ENCODE assay signal across 9 cellular contexts in the genomic region with DNA sequence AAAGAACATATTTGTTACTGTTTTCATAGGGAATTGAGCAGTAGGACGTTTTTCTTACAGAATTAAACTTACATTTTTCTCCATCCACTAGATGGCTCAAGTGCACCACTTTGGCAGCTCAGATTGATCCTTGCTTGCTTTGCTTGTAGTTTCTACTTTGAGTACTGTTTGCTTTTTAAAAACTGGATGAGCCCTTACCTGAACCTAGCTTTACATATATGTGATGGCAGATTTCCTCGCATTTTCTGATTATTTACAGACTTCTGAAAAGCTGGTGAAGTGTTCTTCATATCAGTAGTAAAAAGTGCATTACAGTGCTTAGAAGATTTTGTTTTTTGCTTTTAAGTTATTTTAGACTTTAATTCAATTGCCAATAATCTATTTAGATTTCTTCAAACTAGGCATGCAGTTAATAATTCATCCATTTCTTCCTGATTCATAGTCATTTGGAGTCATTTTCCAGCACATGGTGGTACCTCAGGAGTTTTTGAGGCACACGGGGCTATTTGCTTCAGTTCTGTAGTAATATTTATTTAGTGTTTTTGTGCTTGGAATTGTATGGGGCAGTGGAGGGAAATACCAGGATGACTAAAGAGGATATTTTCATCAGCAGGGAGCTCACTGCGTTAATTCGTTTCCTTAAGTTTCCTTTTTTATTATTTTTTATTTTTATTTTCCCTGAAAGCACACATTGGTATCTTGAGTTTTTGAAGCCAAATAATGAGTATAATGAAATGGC. TPM values are rescaled to one million over a fixed set of nuclear protein-coding genes. Genes with fewer than 3 reads are reported as not detected.
DNase-seq lines count a peak whose midpoint lies in the region; TF ChIP-seq lines count a peak whose summit lies in the region.
"Had no signal": no experiment of that assay in that cellular context is flagged by ENCODE, and none has a peak within 500 bp of the region (broad histone marks: within the 10 kb centered on the region; RNA-seq: fewer than 3 reads in every experiment).

No MANE protein-coding gene starts in this region.

- H3K36me3 Mint-ChIP-seq in Calu3 (ENCODE audit: insufficient read depth, unreplicated experiment), result no peaks in the 10 kb centered on the region

- CTCF ChIA-PET in Calu3 (lab: Charles Lee), result interaction anchor here (0.7 to 2.8 kb wide), 11 partner anchors 14 to 293 kb away, joined by 3 to 21 read pairs (median 4); no protein-coding TSS in a partner anchor

- H3K4me1 ChIP-seq in HAP-1, result no peaks in the 10 kb centered on the region; the same call in 1 of the 2 replicates
- H3K4me1 ChIP-seq in adipocyte (ENCODE audit: control insufficient read depth, insufficient read depth, low read length), result peaks cover 20% of the 10 kb centered on the region
- H3K4me1 ChIP-seq in right atrium auricular region, result peaks cover 0 to 40% of the 10 kb centered on the region in 2 donors

- peak overlapping the region; percentile 49 for H3K4me3 Mint-ChIP-seq in Calu3 (ENCODE audit: low read depth, unreplicated experiment)
- H3K4me3 Mint-ChIP-seq: activated B cell treated with CpG ODN at 0.5 μM for 24 hours had no signal

- H3K9me3 Mint-ChIP-seq in Calu3 (ENCODE audit: low read depth, unreplicated experiment), result no peaks in the 10 kb centered on the region
- H3K9me3 Mint-ChIP-seq: activated B cell treated with CpG ODN at 0.5 μM for 24 hours had no signal

- peak overlapping the region; percentile 76 for H3K27ac Mint-ChIP-seq in Calu3 (ENCODE audit: unreplicated experiment)
- H3K27ac Mint-ChIP-seq: activated B cell treated with CpG ODN at 0.5 μM for 24 hours had no signal

- H3K36me3 ChIP-seq in HAP-1 (replicated peaks) (no peaks in the 10 kb centered on the region), adipocyte (ENCODE audit: control insufficient read depth, insufficient read depth, low read length, severe bottlenecking) (no peaks in the 10 kb centered on the region), right atrium auricular region (no peaks in the 10 kb centered on the region)

- no peaks in the 10 kb centered on the region for H3K27me3 Mint-ChIP-seq in Calu3 (ENCODE audit: unreplicated experiment)
- H3K27me3 Mint-ChIP-seq: activated B cell treated with CpG ODN at 0.5 μM for 24 hours had no signal

- no peak overlapping the region for H3K4me3 ChIP-seq in HAP-1
- no peak overlapping the region for H3K4me3 ChIP-seq in adipocyte (ENCODE audit: low read length)
- no peak overlapping the region for H3K4me3 ChIP-seq in right atrium auricular region
- no peak overlapping the region for H3K4me3 ChIP-seq in retinal pigment epithelial cell (ENCODE audit: low read length)

- no TSS peak for BruUV-seq in Calu3 (replicated peaks; lab: Mats Ljungman, UMichigan)

- H3K4me1 Mint-ChIP-seq in Calu3 (ENCODE audit: low read depth, unreplicated experiment), result peaks cover 52% of the 10 kb centered on the region

- H3K9ac ChIP-seq in adipocyte (ENCODE audit: low read length), result peak overlapping the region; percentile 6

- H3K27ac ChIP-seq in right atrium auricular region, result no peak overlapping the region

- DNase-seq in Calu3, result peak; percentile 44
- DNase-seq in HAP-1 (ENCODE audit: low spot score in 2 of 2), result peak; percentile 43 to 47
- DNase-seq in NCI-H69 (lab: John Stamatoyannopoulos, UW), result peak; percentile 76
- peak; percentile 88 for DNase-seq in adipocyte (ENCODE audit: low read depth)
- no peak for DNase-seq in right atrium auricular region (ENCODE audit: low spot score)
- peak; percentile 36 for DNase-seq in retinal pigment epithelial cell (ENCODE audit: low read depth)
- no peak for DNase-seq in NK-92 treated with Interleukin-12 subunit alpha and Interleukin-12 subunit beta, amount 100 ng/mL, for 24 hours (lab: John Stamatoyannopoulos, UW)
- no peak for DNase-seq in NCI-H524 treated with DMSO at 0.1 percent for 48 hours (lab: John Stamatoyannopoulos, UW)
- DNase-seq: activated B cell treated with CpG ODN at 0.5 μM for 24 hours had no signal

- TF ChIP-seq CTCF in Calu3 (IDR thresholded peaks at IDR 0.05; ENCODE audit: unreplicated experiment) (peak; percentile 62), right atrium auricular region (IDR thresholded peaks at IDR 0.05) (peak; percentile 42 to 80), retinal pigment epithelial cell (conservative IDR thresholded peaks at IDR 0.05; ENCODE audit: low read depth, low read length) (peak; percentile 66)

- intact Hi-C loops in Calu3 (cut with micrococcal nuclease; ENCODE audit: unreplicated experiment), result loop anchor here (1.0 to 2.0 kb wide), 5 partner anchors 55 to 292 kb away; no protein-coding TSS in a partner anchor

- H3K9me3 ChIP-seq in HAP-1, result no peaks in the 10 kb centered on the region
- no peaks in the 10 kb centered on the region for H3K9me3 ChIP-seq in adipocyte (ENCODE audit: control insufficient read depth, low read length)
- H3K9me3 ChIP-seq in right atrium auricular region, result no peaks in the 10 kb centered on the region

- in situ Hi-C loops in HAP-1 (cut with MboI; ENCODE audit: low sequenced_read_pairs), result loop anchor here (5.0 kb wide), 1 partner anchor 294 kb away; no protein-coding TSS in a partner anchor

- H3K27me3 ChIP-seq in HAP-1 (ENCODE audit: low read depth), result no peaks in the 10 kb centered on the region
- no peaks in the 10 kb centered on the region for H3K27me3 ChIP-seq in adipocyte (replicated peaks; ENCODE audit: control insufficient read depth, insufficient read depth, low read length)
- no peaks in the 10 kb centered on the region for H3K27me3 ChIP-seq in right atrium auricular region

RNA-seq across cellular contexts. Expression of a gene that starts 57.3 kb away (rescaled TPM):
- total RNA-seq in Calu3 (2022) (55.7 and 63.4 TPM in 2 replicates), right atrium auricular region (10 to 100 TPM; 22.3 to 26.5 TPM)

Comparison
In these comparisons a context has a peak if more than half of its experiments do, and no peak if none do; other contexts are left out.
1. DNase-seq: peak in Calu3 (single experiment), HAP-1 (2 of 2), NCI-H69 (single experiment), adipocyte (single experiment) and retinal pigment epithelial cell (single experiment); none in right atrium auricular region (single experiment), NK-92 treated with Interleukin-12 subunit alpha and Interleukin-12 subunit beta, amount 100 ng/mL, for 24 hours (single experiment) and NCI-H524 treated with DMSO at 0.1 percent for 48 hours (single experiment).
2. Peak in every context shown above with its lines, with median percentiles within 50 percentile points of each other: CTCF ChIP-seq.